Comparison of ENCODE assay signal across 8 cellular contexts in genomic region chr1:205121660-205122488, GRCh38. TPM values are rescaled to one million over a fixed set of nuclear protein-coding genes. Genes with fewer than 3 reads are reported as not detected.
A peak's percentile ranks its signal among the peaks of the same experiment; 100 is the strongest.
DNase-seq lines count a peak whose midpoint lies in the region; ATAC-seq and TF ChIP-seq lines count a peak whose summit lies in the region.

Gene RBBP5, minus strand, starts transcription at chr1:205121978. Its CDS starts 105 bp downstream, at chr1:205121873.

- no TSS peak for BruUV-seq in Panc1 (replicated peaks; lab: Mats Ljungman, UMichigan)

- H3K27me3 ChIP-seq in Panc1 (ENCODE audit: control insufficient read depth, insufficient read depth, low read length) (no peaks in the 10 kb centered on the region), esophagus muscularis mucosa (no peaks in the 10 kb centered on the region)

- TF ChIP-seq CTCF in Panc1 (IDR thresholded peaks at IDR 0.05) (peak; percentile 94), esophagus muscularis mucosa (IDR thresholded peaks at IDR 0.05) (peak; percentile 69 to 78 (median 71))

- peak within 1 kb of the TSS; percentile 100 for H3K4me3 Mint-ChIP-seq in stimulated activated effector memory CD8-positive, alpha-beta T cell treated with anti-CD3 and anti-CD28 coated beads, Interleukin-12 subunit alpha, Interleukin-12 subunit beta, amount 100 ng/mL, for 72 hours

- ATAC-seq in GM21717 (IDR thresholded peaks at IDR 0.05; ENCODE audit: unreplicated experiment), result peak; percentile 97
- ATAC-seq in Panc1, result peak; percentile 100
- ATAC-seq in stimulated activated effector memory CD8-positive, alpha-beta T cell treated with anti-CD3 and anti-CD28 coated beads, Interleukin-12 subunit alpha, Interleukin-12 subunit beta, amount 100 ng/mL, for 72 hours, result peak; percentile 99

- in situ Hi-C loops in Panc1 (cut with HindIII; ENCODE audit: low pct_unique_long_range_greater_than_20kb, low sequenced_read_pairs), result no loop called here

- DNase-seq in DMS79 (lab: John Stamatoyannopoulos, UW) (peak; percentile 94), KG1 (lab: John Stamatoyannopoulos, UW) (peak; percentile 90), Panc1 (ENCODE audit: low read depth, low spot score) (peak; percentile 97), esophagus muscularis mucosa (ENCODE audit: extremely low spot score) (peak; percentile 98), myocyte (ENCODE audit: low read depth) (peak; percentile 97)
- DNase-seq in activated T-cell treated with anti-CD3 and anti-CD28 coated beads, Interleukin-2, amount 50 U/mL, for 48 hours, result peak; percentile 98
- DNase-seq in stimulated activated effector memory CD8-positive, alpha-beta T cell treated with anti-CD3 and anti-CD28 coated beads, Interleukin-12 subunit alpha, Interleukin-12 subunit beta, amount 100 ng/mL, for 72 hours (ENCODE audit: low spot score in 2 of 2), result peak; percentile 89 to 99

- intact Hi-C loops in Panc1 (cut with micrococcal nuclease; ENCODE audit: unreplicated experiment) (loop anchor here (5.0 to 10.0 kb wide), 2 partner anchors 105 to 133 kb away; partner anchors contain the start of gene TMCC2), esophagus muscularis mucosa (cut with DNase I) (no loop called here)

- 1% methylated on average over 41 of the region's 46 CpGs for WGBS in esophagus muscularis mucosa

- peaks cover 39% of the 10 kb centered on the region for H3K36me3 Mint-ChIP-seq in stimulated activated effector memory CD8-positive, alpha-beta T cell treated with anti-CD3 and anti-CD28 coated beads, Interleukin-12 subunit alpha, Interleukin-12 subunit beta, amount 100 ng/mL, for 72 hours

- peak within 1 kb of the TSS; percentile 96 to 97 for H3K4me3 ChIP-seq in Panc1 (ENCODE audit: low read depth in 2 of 2, low read length in 2 of 2)
- peak within 1 kb of the TSS; percentile 74 to 96 (median 76) for H3K4me3 ChIP-seq in esophagus muscularis mucosa

- H3K9me3 ChIP-seq in Panc1 (ENCODE audit: control insufficient read depth, insufficient read depth, low read depth, low read length) (no peaks in the 10 kb centered on the region), esophagus muscularis mucosa (no peaks in the 10 kb centered on the region)

- H3K9me3 Mint-ChIP-seq in stimulated activated effector memory CD8-positive, alpha-beta T cell treated with anti-CD3 and anti-CD28 coated beads, Interleukin-12 subunit alpha, Interleukin-12 subunit beta, amount 100 ng/mL, for 72 hours, result no peaks in the 10 kb centered on the region

- H3K27ac ChIP-seq in Panc1 (ENCODE audit: low read length) (peak within 1 kb of the TSS; percentile 98), esophagus muscularis mucosa (replicated peaks in 1 of 4) (peak within 1 kb of the TSS; percentile 84 to 94 (median 90))

- peaks cover 45% of the 10 kb centered on the region for H3K4me1 Mint-ChIP-seq in stimulated activated effector memory CD8-positive, alpha-beta T cell treated with anti-CD3 and anti-CD28 coated beads, Interleukin-12 subunit alpha, Interleukin-12 subunit beta, amount 100 ng/mL, for 72 hours

- H3K36me3 ChIP-seq in Panc1 (ENCODE audit: control insufficient read depth, insufficient read depth, low read length) (peaks cover 7% of the 10 kb centered on the region; the same call in 1 of the 2 replicates), esophagus muscularis mucosa (peaks cover 0 to 22% (median 15%) of the 10 kb centered on the region in 4 donors)

- peak; percentile 44 for TF ChIP-seq POLR2A in esophagus muscularis mucosa (IDR thresholded peaks at IDR 0.05; ENCODE audit: low read depth)

- H3K4me1 ChIP-seq in Panc1 (ENCODE audit: control insufficient read depth, insufficient read depth, low read length) (peaks cover 14% of the 10 kb centered on the region), esophagus muscularis mucosa (peaks cover 23 to 43% (median 34%) of the 10 kb centered on the region in 4 donors)

- POLR2A ChIA-PET in Panc1 (lab: Charles Lee), result interaction anchor here (0.6 kb wide), 2 partner anchors 33 to 195 kb away, joined by 3 read pairs; no protein-coding TSS in a partner anchor

- no peak for TF ChIP-seq EP300 in esophagus muscularis mucosa (IDR thresholded peaks at IDR 0.05)

- CTCF ChIA-PET in Panc1 (lab: Charles Lee), result interaction anchor here (1.1 to 1.2 kb wide), 2 partner anchors 19 to 60 kb away, joined by 3 to 4 read pairs; no protein-coding TSS in a partner anchor

- peak within 1 kb of the TSS; percentile 100 for H3K27ac Mint-ChIP-seq in stimulated activated effector memory CD8-positive, alpha-beta T cell treated with anti-CD3 and anti-CD28 coated beads, Interleukin-12 subunit alpha, Interleukin-12 subunit beta, amount 100 ng/mL, for 72 hours

RNA-seq across cellular contexts. Expression of gene RBBP5, which starts in this region (rescaled TPM):
- total RNA-seq in Panc1 (2021; ENCODE audit: unreplicated experiment) (22.2 TPM), esophagus muscularis mucosa (10 to 100 TPM in 3 of 4 donors, 1 to 10 TPM in 1; 8.6 to 13.3 (median 12.0) TPM), myocyte (12.6 and 17.9 TPM in 2 replicates)
- polyA plus RNA-seq in Panc1 (2012; ENCODE audit: insufficient read length), result 10.1 TPM
- 8.5 TPM for polyA plus RNA-seq in myocyte (2012)

Comparison
In these comparisons a context has a peak if more than half of its experiments do, and no peak if none do; other contexts are left out.
1. Peak in every context shown above with its lines: DNase-seq, ATAC-seq, H3K4me3 ChIP-seq and H3K27ac ChIP-seq.